In the genomic region with DNA sequence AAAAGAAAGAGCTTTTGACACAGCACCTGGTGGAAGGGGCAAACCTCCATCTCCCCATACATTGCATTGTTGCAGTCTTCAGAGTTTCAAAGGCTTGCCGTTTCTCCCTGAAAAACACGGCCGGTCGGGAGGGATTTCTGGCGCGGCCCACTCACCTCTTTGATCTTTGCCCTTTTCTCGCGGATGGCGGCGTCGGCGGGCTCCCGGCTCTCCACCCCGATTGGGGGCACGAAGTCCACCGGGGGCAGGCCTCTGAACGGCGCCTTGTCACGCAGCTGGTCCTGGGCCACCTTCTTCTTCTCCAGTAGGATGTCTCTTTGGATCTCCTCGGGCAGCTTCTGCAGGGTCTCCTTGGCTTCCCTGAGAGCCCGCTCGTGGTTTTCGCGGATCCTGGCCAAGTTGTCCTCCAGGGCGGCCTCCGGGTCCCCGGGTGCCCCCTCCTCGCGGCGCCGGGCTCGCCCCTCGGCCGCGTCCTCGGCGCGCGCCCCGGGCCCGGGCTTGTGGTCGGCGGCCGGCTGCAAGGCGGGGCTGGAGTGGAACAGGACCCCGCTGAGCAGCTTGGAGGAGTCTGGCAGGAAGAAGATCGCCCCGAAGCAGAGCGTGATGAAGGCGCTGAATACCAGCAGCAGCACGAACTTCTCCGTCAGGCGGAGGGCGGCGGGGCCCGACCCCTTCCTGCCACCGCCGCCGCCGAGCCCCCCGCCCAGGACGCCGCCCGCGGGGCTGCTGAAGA, we compare ENCODE assay signal across 8 cellular contexts. TPM values are rescaled to one million over a fixed set of nuclear protein-coding genes. Genes with fewer than 3 reads are reported as not detected.
A peak's percentile ranks its signal among the peaks of the same experiment; 100 is the strongest.
DNase-seq lines count a peak whose midpoint lies in the region; ATAC-seq and TF ChIP-seq lines count a peak whose summit lies in the region.

No MANE protein-coding gene starts in this region.

- peak overlapping the region; percentile 14 to 86 (median 61) for H3K27ac Mint-ChIP-seq in brain

- no peaks in the 10 kb centered on the region for H3K36me3 Mint-ChIP-seq in brain

- H3K4me3 ChIP-seq in kidney epithelial cell (ENCODE audit: low read depth, low read length): peak overlapping the region; percentile 81

- no peaks in the 10 kb centered on the region for H3K36me3 ChIP-seq in kidney epithelial cell (ENCODE audit: control insufficient read depth, insufficient read depth, low read length)

- ATAC-seq in GM18502 (IDR thresholded peaks at IDR 0.05; ENCODE audit: poor library complexity, unreplicated experiment): peak; percentile 9
- peak; percentile 1 for ATAC-seq in HG02981 (IDR thresholded peaks at IDR 0.05; ENCODE audit: unreplicated experiment)
- ATAC-seq in HG02763 (IDR thresholded peaks at IDR 0.05; ENCODE audit: unreplicated experiment): no peak

- H3K9me3 Mint-ChIP-seq in brain: peaks cover 0 to 3% (median 0%) of the 10 kb centered on the region in 5 experiments

- peaks cover 40% of the 10 kb centered on the region for H3K4me1 Mint-ChIP-seq in brain

- peaks cover 21% of the 10 kb centered on the region for H3K27me3 Mint-ChIP-seq in brain

- peaks cover 2% of the 10 kb centered on the region for H3K27me3 ChIP-seq in kidney epithelial cell (ENCODE audit: control insufficient read depth, insufficient read depth, low read length)

- peak overlapping the region; percentile 82 to 96 (median 87) for H3K4me3 Mint-ChIP-seq in brain

- peak; percentile 8 to 27 (median 22) for DNase-seq in T-helper 1 cell
- DNase-seq in kidney epithelial cell (ENCODE audit: low read depth): no peak
- peak; percentile 52 for DNase-seq in stimulated activated CD4-positive, alpha-beta T cell treated with anti-CD3 and anti-CD28 coated beads, Interleukin-4, amount 100 ng/mL, for 24 hours
- no peak for DNase-seq in NCI-H510A treated with DMSO at 0.1 percent for 48 hours (lab: John Stamatoyannopoulos, UW)

- TF ChIP-seq CTCF in brain (conservative IDR thresholded peaks at IDR 0.05): no peak
- TF ChIP-seq CTCF in kidney epithelial cell (IDR thresholded peaks at IDR 0.05; ENCODE audit: insufficient read depth, low read length, poor library complexity, severe bottlenecking): no peak

RNA-seq across cellular contexts. Expression of a gene that starts 1.1 kb away (rescaled TPM):
- polyA plus RNA-seq in brain (ENCODE audit: insufficient read depth, low read depth, low replicate concordance): 1.5 TPM
- total RNA-seq in kidney epithelial cell: 11.0 and 15.0 TPM in 2 replicates

Comparison
In these comparisons a context has a peak if more than half of its experiments do, and no peak if none do; other contexts are left out.
1. DNase-seq: peak in T-helper 1 cell (5 of 5) and stimulated activated CD4-positive, alpha-beta T cell treated with anti-CD3 and anti-CD28 coated beads, Interleukin-4, amount 100 ng/mL, for 24 hours (single experiment); none in kidney epithelial cell (single experiment) and NCI-H510A treated with DMSO at 0.1 percent for 48 hours (single experiment).